ENCODE assay signal across 8 cellular contexts in the genomic region with DNA sequence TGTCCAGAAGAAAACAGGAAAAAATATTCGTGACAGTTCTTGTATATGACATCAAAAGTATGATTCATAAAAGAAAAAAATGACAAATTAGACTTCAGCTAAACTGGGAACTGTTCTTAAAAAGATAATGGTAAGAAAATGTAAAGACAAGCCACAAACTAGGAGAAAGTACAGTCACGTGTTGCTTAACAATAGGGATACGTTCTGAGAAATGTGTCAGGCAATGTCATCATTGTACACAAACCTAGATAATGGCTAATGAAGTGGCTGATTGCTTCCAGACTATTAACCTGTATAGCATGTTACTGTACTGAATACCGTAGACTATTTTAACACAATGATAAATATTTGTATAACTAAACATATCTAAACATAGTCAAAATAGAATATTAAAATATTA.
"Had no signal": no experiment of that assay in that cellular context is flagged by ENCODE, and none has a peak within 500 bp of the region (broad histone marks: within the 10 kb centered on the region; RNA-seq: fewer than 3 reads in every experiment).

No MANE protein-coding gene starts in this region.

- ATAC-seq: GM12878 had no signal

- FAIRE-seq: G401.6, GM12878, GM12891, GM12892, GM18507, GM19239 had no signal

- DNase-seq: GDM1, GF-D8 had no signal

- H3K4me3 ChIP-seq: GM12878 had no signal
